Comparison of ENCODE assay signal across 23 cellular contexts in the genomic region with DNA sequence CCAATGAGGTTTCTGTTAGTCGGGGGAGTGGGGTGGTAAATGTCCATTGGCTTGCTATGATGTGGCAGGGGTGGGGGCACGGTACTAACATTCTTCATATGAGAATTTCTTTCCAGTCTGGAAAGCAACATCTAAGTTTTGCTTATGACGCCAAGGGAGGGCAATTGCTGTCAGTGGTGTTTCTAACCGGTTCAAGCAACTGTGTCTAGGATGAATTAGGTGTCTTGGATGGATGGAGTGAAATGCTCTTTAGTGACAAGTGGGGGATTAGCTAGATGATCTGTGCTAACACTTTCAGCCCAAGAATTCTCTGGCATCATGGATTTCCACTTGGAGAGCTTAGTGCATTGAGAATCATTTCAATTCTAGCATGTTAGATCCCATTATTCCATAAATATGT.
"Had no signal": no experiment of that assay in that cellular context is flagged by ENCODE, and none has a peak within 500 bp of the region (broad histone marks: within the 10 kb centered on the region; RNA-seq: fewer than 3 reads in every experiment).

No MANE protein-coding gene starts in this region.

- H3K4me3 Mint-ChIP-seq: memory B cell; naive thymus-derived CD4-positive, alpha-beta T cell; nephron progenitor cell; stimulated activated memory B cell treated with anti-CD40 and anti-IgM and Interleukin-4, amounts not matched to agents 10 μg/mL and 1 μg/mL and 100 μg/mL, for 72 hours; type B pancreatic cell had no signal

- ATAC-seq: left lobe of liver; naive thymus-derived CD4-positive, alpha-beta T cell; right cardiac atrium; stimulated activated memory B cell treated with anti-CD40 and anti-IgM and Interleukin-4, amounts not matched to agents 10 μg/mL and 1 μg/mL and 100 μg/mL, for 72 hours; stimulated activated naive CD8-positive, alpha-beta T cell treated with anti-CD3 and anti-CD28 coated beads, Interleukin-15, Interleukin-2, amounts not matched to agents 100 U/mL and 50 U/mL, for 24 hours had no signal

- H3K36me3 ChIP-seq: esophagus squamous epithelium, prostate gland, sigmoid colon, spleen, tibial artery had no signal

- H3K4me1 Mint-ChIP-seq: memory B cell; naive thymus-derived CD4-positive, alpha-beta T cell; nephron progenitor cell; stimulated activated memory B cell treated with anti-CD40 and anti-IgM and Interleukin-4, amounts not matched to agents 10 μg/mL and 1 μg/mL and 100 μg/mL, for 72 hours had no signal

- H3K9me3 Mint-ChIP-seq: memory B cell had no signal

- DNase-seq: dermis blood vessel endothelial cell; effector memory CD4-positive, alpha-beta T cell; esophagus squamous epithelium; foreskin melanocyte; naive thymus-derived CD4-positive, alpha-beta T cell; nephron progenitor cell; nucleus accumbens; right cardiac atrium; sigmoid colon; spleen; stimulated activated CD4-positive, alpha-beta T cell treated with anti-CD3 and anti-CD28 coated beads, Interleukin-4, amount 100 ng/mL, for 4 hours; stimulated activated naive CD8-positive, alpha-beta T cell treated with anti-CD3 and anti-CD28 coated beads, Interleukin-15, Interleukin-2, amounts not matched to agents 100 U/mL and 50 U/mL, for 24 hours; substantia nigra; testis; tibial artery had no signal

- H3K36me3 Mint-ChIP-seq: memory B cell; stimulated activated memory B cell treated with anti-CD40 and anti-IgM and Interleukin-4, amounts not matched to agents 10 μg/mL and 1 μg/mL and 100 μg/mL, for 72 hours had no signal

- H3K4me3 ChIP-seq: coronary artery, esophagus squamous epithelium, lung, prostate gland, sigmoid colon, skin epidermis, spleen, testis, tibial artery had no signal

- H3K9me3 ChIP-seq: esophagus squamous epithelium, prostate gland, sigmoid colon, spleen, testis, tibial artery had no signal

- H3K27me3 ChIP-seq: esophagus squamous epithelium, sigmoid colon, testis, tibial artery had no signal

- H3K27ac ChIP-seq: coronary artery, prostate gland, skin epidermis, spleen, testis, tibial artery had no signal

- H3K27me3 Mint-ChIP-seq: type B pancreatic cell had no signal

- H3K4me1 ChIP-seq: esophagus squamous epithelium, prostate gland, spleen, testis, tibial artery had no signal

- H3K27ac Mint-ChIP-seq: memory B cell; nephron progenitor cell; stimulated activated memory B cell treated with anti-CD40 and anti-IgM and Interleukin-4, amounts not matched to agents 10 μg/mL and 1 μg/mL and 100 μg/mL, for 72 hours; type B pancreatic cell had no signal
